24 cellular contexts compared by ENCODE assay signal in genomic region chr3:11022115-11022514, GRCh38. TPM values are rescaled to one million over a fixed set of nuclear protein-coding genes. Genes with fewer than 3 reads are reported as not detected.
DNase-seq lines count a peak whose midpoint lies in the region; ATAC-seq, FAIRE-seq and TF ChIP-seq lines count a peak whose summit lies in the region.
"Had no signal": no experiment of that assay in that cellular context is flagged by ENCODE, and none has a peak within 500 bp of the region (broad histone marks: within the 10 kb centered on the region; RNA-seq: fewer than 3 reads in every experiment).

No MANE protein-coding gene starts in this region.

- POLR2A ChIA-PET in HepG2 (lab: Yijun Ruan, JAX): no interaction called here
- POLR2A ChIA-PET in MCF 10A (lab: Yijun Ruan, JAX): no interaction called here

- WGBS in HepG2 (ENCODE audit: low lambda C conversion rate): 9% methylated on average over 6 of the region's 10 CpGs

- intact Hi-C loops in HepG2 (cut with micrococcal nuclease; ENCODE audit: unreplicated experiment) (no loop called here), MCF 10A (cut with micrococcal nuclease) (no loop called here)

- H3K9me3 ChIP-seq in HepG2 (ENCODE audit: low read length): no peaks in the 10 kb centered on the region

- H3K27ac ChIP-seq in angular gyrus (ENCODE audit: low read depth, low read length) (peak overlapping the region; percentile 61), cingulate gyrus (ENCODE audit: low read depth, low read length) (peak overlapping the region; percentile 66), HepG2 (ENCODE audit: extremely low read length, insufficient read depth, low read length) (no peak overlapping the region), foreskin keratinocyte (no peak overlapping the region)
- H3K27ac ChIP-seq: BLaER1, HL-60 had no signal

- H3K79me2 ChIP-seq in HepG2 (ENCODE audit: insufficient read depth, low read length): no peaks in the 10 kb centered on the region

- no peak for DNase-seq in HepG2 (ENCODE audit: low spot score)
- no peak for DNase-seq in omental fat pad (ENCODE audit: low spot score)
- no peak for DNase-seq in foreskin keratinocyte
- DNase-seq in type B pancreatic cell (ENCODE audit: extremely low spot score, unreplicated experiment): no peak
- DNase-seq in T-helper 1 cell: no peak
- DNase-seq in MCF 10A (ENCODE audit: unreplicated experiment): no peak
- DNase-seq: 8988T; CD4-positive, alpha-beta memory T cell; DMS153; DMS79; GDM1; HCEC 1CT had no signal

- H2AFZ ChIP-seq in HepG2 (ENCODE audit: low read length): no peak overlapping the region
- H2AFZ ChIP-seq: GM23338 had no signal

- no peaks in the 10 kb centered on the region for H3K4me1 Mint-ChIP-seq in type B pancreatic cell (ENCODE audit: unreplicated experiment)
- no peaks in the 10 kb centered on the region for H3K4me1 Mint-ChIP-seq in MCF 10A (ENCODE audit: insufficient read depth, unreplicated experiment)
- H3K4me1 Mint-ChIP-seq: CD14-positive monocyte, GM23338 had no signal

- H3K27ac Mint-ChIP-seq in type B pancreatic cell (no peak overlapping the region), MCF 10A (ENCODE audit: low read depth, unreplicated experiment) (no peak overlapping the region)
- H3K27ac Mint-ChIP-seq: CD14-positive monocyte; CD4-positive, alpha-beta memory T cell; GM23338 had no signal

- H3K27me3 ChIP-seq in HepG2 (ENCODE audit: control insufficient read depth in 1 of 2, insufficient read depth in 2 of 2, low read length in 2 of 2) (peaks cover 1 to 15% of the 10 kb centered on the region in 2 experiments; a peak in 2 of 5 replicates), foreskin keratinocyte (peaks cover 47% of the 10 kb centered on the region)
- H3K27me3 ChIP-seq: BLaER1 had no signal

- no peak for FAIRE-seq in HepG2 (lab: Jason Lieb, UNC)
- FAIRE-seq: GM12892, GM18507, H54 had no signal

- H3K4me2 ChIP-seq in HepG2 (ENCODE audit: low read depth, low read length): no peak overlapping the region
- H3K4me2 ChIP-seq: BLaER1, GM23338 had no signal

- TF ChIP-seq RAD21 in HepG2 (CRISPR knock-in tag; IDR thresholded peaks at IDR 0.05): no peak

- CTCF ChIA-PET in HepG2 (lab: Yijun Ruan, JAX; ENCODE audit: low intra/inter-chr PET ratio, low total read pairs) (no interaction called here), MCF 10A (lab: Yijun Ruan, JAX) (interaction anchor here (2.0 kb wide), 1 partner anchor 38 kb away, joined by 8 read pairs; no protein-coding TSS in a partner anchor)

- peak; percentile 52 for ATAC-seq in HepG2
- peak; percentile 37 for ATAC-seq in omental fat pad (ENCODE audit: low FRiP score)
- ATAC-seq in foreskin keratinocyte: no peak

- BruUV-seq in HepG2 (replicated peaks; lab: Mats Ljungman, UMichigan): no TSS peak
- no TSS peak for BruUV-seq in MCF 10A (replicated peaks; lab: Mats Ljungman, UMichigan)

- H3K9ac ChIP-seq in HepG2 (ENCODE audit: insufficient read depth, low read depth, low read length): no peak overlapping the region
- H3K9ac ChIP-seq: BLaER1 had no signal

- H3K27me3 Mint-ChIP-seq in type B pancreatic cell (peaks cover 53% of the 10 kb centered on the region), MCF 10A (ENCODE audit: insufficient read depth, unreplicated experiment) (peaks cover 59% of the 10 kb centered on the region)

- no peak for TF ChIP-seq CTCF in HepG2 (CRISPR knock-in tag; IDR thresholded peaks at IDR 0.05)
- no peak for TF ChIP-seq CTCF in omental fat pad (IDR thresholded peaks at IDR 0.05)
- TF ChIP-seq CTCF in foreskin keratinocyte (conservative IDR thresholded peaks at IDR 0.05): no peak
- no peak for TF ChIP-seq CTCF in type B pancreatic cell (conservative IDR thresholded peaks at IDR 0.05)
- TF ChIP-seq CTCF in MCF 10A (IDR thresholded peaks at IDR 0.05; ENCODE audit: unreplicated experiment): no peak

- H3K4me1 ChIP-seq in HepG2 (ENCODE audit: insufficient read depth, low read length): no peaks in the 10 kb centered on the region
- no peaks in the 10 kb centered on the region for H3K4me1 ChIP-seq in foreskin keratinocyte

- H3K36me3 Mint-ChIP-seq in type B pancreatic cell (no peaks in the 10 kb centered on the region), MCF 10A (ENCODE audit: insufficient read depth, unreplicated experiment) (no peaks in the 10 kb centered on the region)
- H3K36me3 Mint-ChIP-seq: CD14-positive monocyte; CD4-positive, alpha-beta memory T cell had no signal

- H3K4me3 Mint-ChIP-seq in type B pancreatic cell: no peak overlapping the region
- no peak overlapping the region for H3K4me3 Mint-ChIP-seq in MCF 10A (ENCODE audit: unreplicated experiment)
- H3K4me3 Mint-ChIP-seq: CD14-positive monocyte; CD4-positive, alpha-beta memory T cell; GM23338 had no signal

- TF ChIP-seq POLR2A in HepG2 (IDR thresholded peaks at IDR 0.05; ENCODE audit: insufficient read depth in 1 of 2, low read depth in 2 of 2, low read length in 2 of 2): no peak

- no peaks in the 10 kb centered on the region for H4K20me1 ChIP-seq in HepG2 (ENCODE audit: insufficient read depth, low read length)
- H4K20me1 ChIP-seq: BLaER1 had no signal

- no peaks in the 10 kb centered on the region for H3K36me3 ChIP-seq in HepG2 (replicated peaks in 1 of 2; ENCODE audit: control insufficient read depth in 1 of 2, insufficient read depth in 2 of 2, low read length in 2 of 2)
- H3K36me3 ChIP-seq: BLaER1 had no signal

- TF ChIP-seq EP300 in HepG2 (IDR thresholded peaks at IDR 0.05; ENCODE audit: low read depth in 2 of 2, low read length in 2 of 2) (no peak), HepG2 (CRISPR knock-in tag; IDR thresholded peaks at IDR 0.05; ENCODE audit: borderline replicate concordance) (no peak)

- no peak overlapping the region for H3K4me3 ChIP-seq in HepG2 (replicated peaks in 1 of 3; ENCODE audit: insufficient read depth in 1 of 3, low read depth in 2 of 3, low read length in 3 of 3)
- H3K4me3 ChIP-seq: BLaER1, GM23338 had no signal

- H3K9me3 Mint-ChIP-seq in type B pancreatic cell: peaks cover 6% of the 10 kb centered on the region
- peaks cover 7% of the 10 kb centered on the region for H3K9me3 Mint-ChIP-seq in MCF 10A (ENCODE audit: unreplicated experiment)

- in situ Hi-C loops in HepG2 (cut with HindIII; ENCODE audit: extremely low pct_ligation_motif_present, low pct_unique_long_range_greater_than_20kb): no loop called here

TF ChIP-seq in HepG2, 621 proteins besides CTCF, POLR2A, EP300 and RAD21:
- TF ChIP-seq CENPT (CRISPR knock-in tag; IDR thresholded peaks at IDR 0.05; ENCODE audit: low read depth): no peak
- TF ChIP-seq ZNF350 (CRISPR knock-in tag; IDR thresholded peaks at IDR 0.05; ENCODE audit: borderline replicate concordance, low read depth): no peak
- no peak for TF ChIP-seq SMAD9 (CRISPR knock-in tag; IDR thresholded peaks at IDR 0.05)
- no peak for TF ChIP-seq EZH2 (conservative IDR thresholded peaks at IDR 0.05; ENCODE audit: low read depth, low read length)
- TF ChIP-seq SALL2 (CRISPR knock-in tag; IDR thresholded peaks at IDR 0.05): no peak
- no peak for TF ChIP-seq NFATC3 (CRISPR knock-in tag; IDR thresholded peaks at IDR 0.05)
- TF ChIP-seq ZNF276 (CRISPR knock-in tag; IDR thresholded peaks at IDR 0.05; ENCODE audit: low read depth): no peak

RNA-seq across cellular contexts. Expression of gene SLC6A1, which starts 29.6 kb away (rescaled TPM):
- not detected in 2 replicates for total RNA-seq in HepG2 (2016; rRNA removed; fragmentation: Illumina TruSeq; extraction: Trizol)
- total RNA-seq in HepG2 (2016; cell fraction: cytosol; rRNA removed; fragmentation: Illumina TruSeq; extraction: Trizol; ENCODE audit: low read depth): not detected in 2 replicates
- total RNA-seq in HepG2 (2016; cell fraction: insoluble cytoplasmic fraction; rRNA removed; fragmentation: Illumina TruSeq; extraction: Trizol): not detected in 2 replicates
- not detected in 2 replicates for total RNA-seq in HepG2 (2016; cell fraction: membrane; rRNA removed; fragmentation: Illumina TruSeq; extraction: Trizol)
- total RNA-seq in HepG2 (2016; cell fraction: nucleus; rRNA removed; fragmentation: Illumina TruSeq; extraction: Trizol): not detected in 2 replicates
- polyA plus RNA-seq in HepG2 (2011; rRNA removed): 0.04 TPM in 1 of 2 replicates, not detected in the other
- not detected in 2 replicates for polyA plus RNA-seq in HepG2 (2011; cell fraction: cytosol; rRNA removed)
- polyA plus RNA-seq in HepG2 (2011; cell fraction: nucleus; rRNA removed): 0.03 and 0.05 TPM in 2 replicates
- polyA plus RNA-seq in HepG2 (2012): 0.07 TPM in 1 of 2 replicates, not detected in the other
- not detected in 2 replicates for polyA plus RNA-seq in HepG2 (2016; cell fraction: cytosol; fragmentation: Illumina TruSeq; extraction: Trizol; ENCODE audit: low read depth)
- polyA plus RNA-seq in HepG2 (2016; cell fraction: insoluble cytoplasmic fraction; fragmentation: Illumina TruSeq; extraction: Trizol; ENCODE audit: low read depth): not detected in 2 replicates
- not detected in 2 replicates for polyA plus RNA-seq in HepG2 (2016; cell fraction: membrane; fragmentation: Illumina TruSeq; extraction: Trizol; ENCODE audit: low read depth)
- polyA plus RNA-seq in HepG2 (2016; cell fraction: nucleus; fragmentation: Illumina TruSeq; extraction: Trizol; ENCODE audit: insufficient read depth, low read depth): not detected in 2 replicates
- not detected in 2 replicates for polyA minus RNA-seq in HepG2 (2011; rRNA and poly(A)+ RNA removed; ENCODE audit: low replicate concordance)
- not detected in 2 replicates for polyA minus RNA-seq in HepG2 (2011; cell fraction: cytosol; rRNA and poly(A)+ RNA removed)
- not detected in 2 replicates for polyA minus RNA-seq in HepG2 (2011; cell fraction: nucleus; rRNA and poly(A)+ RNA removed)
- total RNA-seq in omental fat pad: 1 to 10 TPM in 1 of 4 donors, under 1 TPM in 3; 0.09 to 2.0 (median 0.49) TPM
- total RNA-seq in foreskin keratinocyte: not detected in 2 replicates
- not detected in 2 replicates for polyA plus RNA-seq in foreskin keratinocyte
- total RNA-seq in type B pancreatic cell (ENCODE audit: low replicate concordance): 0.43 and 6.3 TPM in 2 replicates
- not detected in 2 replicates for total RNA-seq in MCF 10A (2022)
- total RNA-seq: A673; CD4-positive, alpha-beta memory T cell; HT1080 had no signal
- polyA plus RNA-seq: AG04450; CD14-positive monocyte; CD4-positive, alpha-beta memory T cell had no signal

Comparison
In these comparisons a context has a peak if more than half of its experiments do, and no peak if none do; other contexts are left out.
1. H3K27ac ChIP-seq: peak in angular gyrus (single experiment) and cingulate gyrus (single experiment); none in HepG2 (single experiment) and foreskin keratinocyte (single experiment).